Comparison of ENCODE assay signal across 22 cellular contexts in genomic region chr9:106737516-106737915, GRCh38.
"Had no signal": no experiment of that assay in that cellular context is flagged by ENCODE, and none has a peak within 500 bp of the region (broad histone marks: within the 10 kb centered on the region; RNA-seq: fewer than 3 reads in every experiment).

No MANE protein-coding gene starts in this region.

- H3K27ac ChIP-seq: colonic mucosa, epithelial cell of prostate, foreskin keratinocyte, heart right ventricle, left lung, lower lobe of right lung had no signal

- H3K4me1 ChIP-seq: colonic mucosa, foreskin keratinocyte, heart right ventricle, left lung, lower lobe of right lung had no signal

- ATAC-seq: effector memory CD8-positive, alpha-beta T cell; esophagus mucosa; foreskin keratinocyte; heart right ventricle; left cardiac atrium; left lung; left ventricle myocardium superior; lower lobe of right lung; mucosa of descending colon had no signal

- H3K36me3 Mint-ChIP-seq: mesothelial cell of epicardium, naive B cell had no signal

- H3K27ac Mint-ChIP-seq: dendritic cell treated with granulocyte-macrophage colony-stimulating factor and Interleukin-4, amounts not matched to agents 40 ng/mL and 50 ng/mL, for 4 days; effector memory CD8-positive, alpha-beta T cell; endodermal cell; mesothelial cell of epicardium; naive B cell had no signal

- H3K9me3 ChIP-seq: colonic mucosa, heart right ventricle, left lung, lower lobe of right lung, mucosa of descending colon had no signal

- H3K4me3 ChIP-seq: colonic mucosa, heart right ventricle, left lung, lower lobe of right lung, mucosa of descending colon had no signal

- DNase-seq: colonic mucosa; cortex of kidney; effector CD8-positive, alpha-beta T cell; effector memory CD8-positive, alpha-beta T cell; endodermal cell; erythroblast; foreskin keratinocyte; glutamatergic neuron; head of caudate nucleus; heart right ventricle; hippocampal formation; left cardiac atrium; left lung; left ventricle myocardium superior; lower lobe of right lung; mesenchymal stem cell; mucosa of descending colon; naive B cell had no signal

- H3K4me1 Mint-ChIP-seq: naive B cell had no signal

- H3K36me3 ChIP-seq: colonic mucosa, heart right ventricle, left lung, lower lobe of right lung had no signal

- H3K27me3 Mint-ChIP-seq: dendritic cell treated with granulocyte-macrophage colony-stimulating factor and Interleukin-4, amounts not matched to agents 40 ng/mL and 50 ng/mL, for 4 days; effector memory CD8-positive, alpha-beta T cell had no signal

- H3K9me3 Mint-ChIP-seq: endodermal cell, mesothelial cell of epicardium had no signal

- H3K27me3 ChIP-seq: colonic mucosa, heart right ventricle, left lung had no signal

- H3K4me3 Mint-ChIP-seq: dendritic cell treated with granulocyte-macrophage colony-stimulating factor and Interleukin-4, amounts not matched to agents 40 ng/mL and 50 ng/mL, for 4 days; effector memory CD8-positive, alpha-beta T cell; endodermal cell; mesothelial cell of epicardium; naive B cell had no signal
